Comparison of ENCODE assay signal across 9 cellular contexts in genomic region chr10:71708301-71708703, GRCh38. TPM values are rescaled to one million over a fixed set of nuclear protein-coding genes. Genes with fewer than 3 reads are reported as not detected.
DNase-seq lines count a peak whose midpoint lies in the region; ATAC-seq, FAIRE-seq and TF ChIP-seq lines count a peak whose summit lies in the region.
"Had no signal": no experiment of that assay in that cellular context is flagged by ENCODE, and none has a peak within 500 bp of the region (broad histone marks: within the 10 kb centered on the region; RNA-seq: fewer than 3 reads in every experiment).

No MANE protein-coding gene starts in this region.

- no peak overlapping the region for H3K4me3 ChIP-seq in CD4-positive, alpha-beta memory T cell (ENCODE audit: low read length in 2 of 2)
- H3K4me3 ChIP-seq in WERI-Rb-1 (ENCODE audit: low read depth, low read length): no peak overlapping the region

- H3K27me3 ChIP-seq in CD4-positive, alpha-beta memory T cell (ENCODE audit: insufficient read depth, low read length): no peaks in the 10 kb centered on the region
- no peaks in the 10 kb centered on the region for H3K27me3 ChIP-seq in WERI-Rb-1 (ENCODE audit: insufficient read depth, low read depth, severe bottlenecking)

- H3K4me1 Mint-ChIP-seq in CD4-positive, alpha-beta memory T cell: peaks cover 27 to 49% (median 38%) of the 10 kb centered on the region in 4 donors
- H3K4me1 Mint-ChIP-seq in MCF 10A (ENCODE audit: insufficient read depth, unreplicated experiment): peaks cover 11% of the 10 kb centered on the region

- no TSS peak for BruUV-seq in MCF 10A (replicated peaks; lab: Mats Ljungman, UMichigan)

- peak in 4 of 5 donors; percentile 51 to 66 (median 59) for DNase-seq in CD4-positive, alpha-beta memory T cell
- DNase-seq in HTR-8/SVneo (ENCODE audit: insufficient read length, low spot score) (peak; percentile 51), WERI-Rb-1 (peak; percentile 83), MCF 10A (ENCODE audit: unreplicated experiment) (peak; percentile 47), inferior parietal cortex (ENCODE audit: extremely low spot score) (peak; percentile 66), kidney glomerular epithelial cell (lab: John Stamatoyannopoulos, UW) (no peak)
- peak; percentile 68 to 79 for DNase-seq in stimulated activated CD4-positive, alpha-beta T cell treated with anti-CD3 and anti-CD28 coated beads, Interleukin-2, amount 100 ng/mL, for 48 hours

- no peaks in the 10 kb centered on the region for H3K9me3 Mint-ChIP-seq in CD4-positive, alpha-beta memory T cell
- H3K9me3 Mint-ChIP-seq in MCF 10A (ENCODE audit: unreplicated experiment): no peaks in the 10 kb centered on the region
- H3K9me3 Mint-ChIP-seq: IgD-negative memory B cell had no signal

- no peaks in the 10 kb centered on the region for H3K9me3 ChIP-seq in CD4-positive, alpha-beta memory T cell (ENCODE audit: control insufficient read depth in 1 of 2, low read length in 2 of 2)
- no peaks in the 10 kb centered on the region for H3K9me3 ChIP-seq in WERI-Rb-1 (ENCODE audit: severe bottlenecking)

- peak; percentile 98 for TF ChIP-seq CTCF in WERI-Rb-1 (IDR thresholded peaks at IDR 0.05; ENCODE audit: low read depth, low read length)
- peak; percentile 84 for TF ChIP-seq CTCF in MCF 10A (IDR thresholded peaks at IDR 0.05; ENCODE audit: unreplicated experiment)

- no peak for ATAC-seq in GM21515 (IDR thresholded peaks at IDR 0.05; ENCODE audit: unreplicated experiment)

- H3K27ac ChIP-seq in CD4-positive, alpha-beta memory T cell (ENCODE audit: low read depth, low read length): no peak overlapping the region
- H3K27ac ChIP-seq in WERI-Rb-1: no peak overlapping the region

- CTCF ChIA-PET in CD4-positive, alpha-beta memory T cell (lab: Charles Lee; ENCODE audit: partially characterized antibody): interaction anchor here (0.6 to 21.0 kb wide), 40 partner anchors 9 to 400 kb away, joined by 3 to 379 read pairs (median 4); partner anchors contain the start of genes C10orf105, SLC29A3 and VSIR
- CTCF ChIA-PET in MCF 10A (lab: Yijun Ruan, JAX): interaction anchor here (0.5 to 6.1 kb wide), 23 partner anchors 8 to 732 kb away, joined by 3 to 57 read pairs (median 3); partner anchors contain the start of gene SLC29A3

- H3K27me3 Mint-ChIP-seq in CD4-positive, alpha-beta memory T cell: no peaks in the 10 kb centered on the region
- no peaks in the 10 kb centered on the region for H3K27me3 Mint-ChIP-seq in MCF 10A (ENCODE audit: insufficient read depth, unreplicated experiment)
- H3K27me3 Mint-ChIP-seq: IgD-negative memory B cell had no signal

- H3K36me3 Mint-ChIP-seq in CD4-positive, alpha-beta memory T cell: no peaks in the 10 kb centered on the region
- H3K36me3 Mint-ChIP-seq in MCF 10A (ENCODE audit: insufficient read depth, unreplicated experiment): no peaks in the 10 kb centered on the region
- H3K36me3 Mint-ChIP-seq: IgD-negative memory B cell had no signal

- intact Hi-C loops in CD4-positive, alpha-beta memory T cell (cut with micrococcal nuclease): loop anchor here (1.0 to 2.0 kb wide), 2 partner anchors 324 to 394 kb away; no protein-coding TSS in a partner anchor
- intact Hi-C loops in MCF 10A (cut with micrococcal nuclease): loop anchor here (2.0 kb wide), 1 partner anchor 324 kb away; no protein-coding TSS in a partner anchor

- peaks cover 27% of the 10 kb centered on the region for H3K4me1 ChIP-seq in CD4-positive, alpha-beta memory T cell (ENCODE audit: insufficient read depth, low read length)

- no peaks in the 10 kb centered on the region for H3K36me3 ChIP-seq in CD4-positive, alpha-beta memory T cell (ENCODE audit: insufficient read depth, low read length)
- peaks cover 4% of the 10 kb centered on the region for H3K36me3 ChIP-seq in WERI-Rb-1

- peak overlapping the region in 3 of 8 donors; percentile 25 to 34 (median 29) for H3K4me3 Mint-ChIP-seq in CD4-positive, alpha-beta memory T cell
- H3K4me3 Mint-ChIP-seq in MCF 10A (ENCODE audit: unreplicated experiment): no peak overlapping the region

- POLR2A ChIA-PET in CD4-positive, alpha-beta memory T cell (lab: Charles Lee; ENCODE audit: partially characterized antibody): interaction anchor here (0.7 to 35.3 kb wide), 11 partner anchors 10 to 389 kb away, joined by 3 to 1191 read pairs (median 8); partner anchors contain the start of genes SLC29A3 and VSIR
- POLR2A ChIA-PET in MCF 10A (lab: Yijun Ruan, JAX): no interaction called here

- FAIRE-seq in HTR-8/SVneo (lab: Jason Lieb, UNC): no peak

- peak overlapping the region in 4 of 7 donors; percentile 18 to 52 (median 20) for H3K27ac Mint-ChIP-seq in CD4-positive, alpha-beta memory T cell
- no peak overlapping the region for H3K27ac Mint-ChIP-seq in MCF 10A (ENCODE audit: low read depth, unreplicated experiment)

RNA-seq across cellular contexts. Expression of gene C10orf105, which starts 11.3 kb away (rescaled TPM):
- under 1 TPM; 0.11 to 0.12 TPM for total RNA-seq in CD4-positive, alpha-beta memory T cell
- polyA plus RNA-seq in CD4-positive, alpha-beta memory T cell: under 1 TPM; 0.07 TPM
- total RNA-seq in MCF 10A (2022): not detected in 2 replicates
- polyA plus RNA-seq: IgD-negative memory B cell had no signal
